In genomic region chr4:173125216-173125812, GRCh38 we compare ENCODE assay signal across 2 cellular contexts.
A peak's percentile ranks its signal among the peaks of the same experiment; 100 is the strongest.
TF ChIP-seq lines count a peak whose summit lies in the region.

No MANE protein-coding gene starts in this region.

TF ChIP-seq in PFSK-1, 5 proteins besides CTCF, POLR2A, EP300 and RAD21 (continued from another document):
- no peak for TF ChIP-seq FOXP2 (optimal IDR thresholded peaks at IDR 0.05; ENCODE audit: borderline replicate concordance, extremely low read depth, extremely low read length, insufficient read depth)

TF ChIP-seq in K562, 482 proteins besides CTCF, POLR2A, EP300 and RAD21 (continued from another document):
- TF ChIP-seq AFF1 (IDR thresholded peaks at IDR 0.05; ENCODE audit: low read depth in 1 of 2, partially characterized antibody in 2 of 2) (no peak), BRF1 (IDR thresholded peaks at IDR 0.05; ENCODE audit: borderline replicate concordance, extremely low read depth, insufficient read length) (no peak), ZNF431 (CRISPR knock-in tag; IDR thresholded peaks at IDR 0.05) (no peak), L3MBTL2 (IDR thresholded peaks at IDR 0.05) (0 out of 2 replicates have a peak, but pooled peaks have one; percentile 19), MBD1 (CRISPR knock-in tag; IDR thresholded peaks at IDR 0.05) (no peak), CC2D1A (IDR thresholded peaks at IDR 0.05) (no peak), ZNF551 (CRISPR knock-in tag; IDR thresholded peaks at IDR 0.05) (no peak), SIN3A (IDR thresholded peaks at IDR 0.05; ENCODE audit: borderline replicate concordance in 2 of 2, control insufficient read depth in 1 of 2, low read depth in 2 of 2, low read length in 2 of 2) (no peak), ZNF395 (CRISPR knock-in tag; IDR thresholded peaks at IDR 0.05) (no peak), DPF2 (IDR thresholded peaks at IDR 0.05) (peak; percentile 45), NFIX (CRISPR knock-in tag; IDR thresholded peaks at IDR 0.05; ENCODE audit: low read depth) (no peak), PRMT5 (CRISPR knock-in tag; IDR thresholded peaks at IDR 0.05) (no peak), SIX5 (IDR thresholded peaks at IDR 0.05; ENCODE audit: borderline replicate concordance in 1 of 2, insufficient read depth in 1 of 2, low read depth in 1 of 2, low read length in 2 of 2) (no peak), TBL1XR1 (IDR thresholded peaks at IDR 0.05; ENCODE audit: low read length in 2 of 2) (no peak), CCNT2 (IDR thresholded peaks at IDR 0.05; ENCODE audit: borderline replicate concordance, extremely low read depth, insufficient read length, low read depth, low read length) (no peak), CBFA2T3 (IDR thresholded peaks at IDR 0.05) (no peak), RBM14 (IDR thresholded peaks at IDR 0.05; ENCODE audit: borderline replicate concordance, insufficient read depth, low read depth, low read length) (no peak), POU5F1 (IDR thresholded peaks at IDR 0.05; ENCODE audit: borderline replicate concordance, low read depth, low read length, partially characterized antibody) (no peak)
- TF ChIP-seq, protein P1, sequence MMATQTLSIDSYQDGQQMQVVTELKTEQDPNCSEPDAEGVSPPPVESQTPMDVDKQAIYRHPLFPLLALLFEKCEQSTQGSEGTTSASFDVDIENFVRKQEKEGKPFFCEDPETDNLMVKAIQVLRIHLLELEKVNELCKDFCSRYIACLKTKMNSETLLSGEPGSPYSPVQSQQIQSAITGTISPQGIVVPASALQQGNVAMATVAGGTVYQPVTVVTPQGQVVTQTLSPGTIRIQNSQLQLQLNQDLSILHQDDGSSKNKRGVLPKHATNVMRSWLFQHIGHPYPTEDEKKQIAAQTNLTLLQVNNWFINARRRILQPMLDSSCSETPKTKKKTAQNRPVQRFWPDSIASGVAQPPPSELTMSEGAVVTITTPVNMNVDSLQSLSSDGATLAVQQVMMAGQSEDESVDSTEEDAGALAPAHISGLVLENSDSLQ (IDR thresholded peaks at IDR 0.05): peak; percentile 36
- TF ChIP-seq, protein P2, sequence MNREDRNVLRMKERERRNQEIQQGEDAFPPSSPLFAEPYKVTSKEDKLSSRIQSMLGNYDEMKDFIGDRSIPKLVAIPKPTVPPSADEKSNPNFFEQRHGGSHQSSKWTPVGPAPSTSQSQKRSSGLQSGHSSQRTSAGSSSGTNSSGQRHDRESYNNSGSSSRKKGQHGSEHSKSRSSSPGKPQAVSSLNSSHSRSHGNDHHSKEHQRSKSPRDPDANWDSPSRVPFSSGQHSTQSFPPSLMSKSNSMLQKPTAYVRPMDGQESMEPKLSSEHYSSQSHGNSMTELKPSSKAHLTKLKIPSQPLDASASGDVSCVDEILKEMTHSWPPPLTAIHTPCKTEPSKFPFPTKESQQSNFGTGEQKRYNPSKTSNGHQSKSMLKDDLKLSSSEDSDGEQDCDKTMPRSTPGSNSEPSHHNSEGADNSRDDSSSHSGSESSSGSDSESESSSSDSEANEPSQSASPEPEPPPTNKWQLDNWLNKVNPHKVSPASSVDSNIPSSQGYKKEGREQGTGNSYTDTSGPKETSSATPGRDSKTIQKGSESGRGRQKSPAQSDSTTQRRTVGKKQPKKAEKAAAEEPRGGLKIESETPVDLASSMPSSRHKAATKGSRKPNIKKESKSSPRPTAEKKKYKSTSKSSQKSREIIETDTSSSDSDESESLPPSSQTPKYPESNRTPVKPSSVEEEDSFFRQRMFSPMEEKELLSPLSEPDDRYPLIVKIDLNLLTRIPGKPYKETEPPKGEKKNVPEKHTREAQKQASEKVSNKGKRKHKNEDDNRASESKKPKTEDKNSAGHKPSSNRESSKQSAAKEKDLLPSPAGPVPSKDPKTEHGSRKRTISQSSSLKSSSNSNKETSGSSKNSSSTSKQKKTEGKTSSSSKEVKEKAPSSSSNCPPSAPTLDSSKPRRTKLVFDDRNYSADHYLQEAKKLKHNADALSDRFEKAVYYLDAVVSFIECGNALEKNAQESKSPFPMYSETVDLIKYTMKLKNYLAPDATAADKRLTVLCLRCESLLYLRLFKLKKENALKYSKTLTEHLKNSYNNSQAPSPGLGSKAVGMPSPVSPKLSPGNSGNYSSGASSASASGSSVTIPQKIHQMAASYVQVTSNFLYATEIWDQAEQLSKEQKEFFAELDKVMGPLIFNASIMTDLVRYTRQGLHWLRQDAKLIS (CRISPR knock-in tag; IDR thresholded peaks at IDR 0.05): no peak
- TF ChIP-seq, protein P3, sequence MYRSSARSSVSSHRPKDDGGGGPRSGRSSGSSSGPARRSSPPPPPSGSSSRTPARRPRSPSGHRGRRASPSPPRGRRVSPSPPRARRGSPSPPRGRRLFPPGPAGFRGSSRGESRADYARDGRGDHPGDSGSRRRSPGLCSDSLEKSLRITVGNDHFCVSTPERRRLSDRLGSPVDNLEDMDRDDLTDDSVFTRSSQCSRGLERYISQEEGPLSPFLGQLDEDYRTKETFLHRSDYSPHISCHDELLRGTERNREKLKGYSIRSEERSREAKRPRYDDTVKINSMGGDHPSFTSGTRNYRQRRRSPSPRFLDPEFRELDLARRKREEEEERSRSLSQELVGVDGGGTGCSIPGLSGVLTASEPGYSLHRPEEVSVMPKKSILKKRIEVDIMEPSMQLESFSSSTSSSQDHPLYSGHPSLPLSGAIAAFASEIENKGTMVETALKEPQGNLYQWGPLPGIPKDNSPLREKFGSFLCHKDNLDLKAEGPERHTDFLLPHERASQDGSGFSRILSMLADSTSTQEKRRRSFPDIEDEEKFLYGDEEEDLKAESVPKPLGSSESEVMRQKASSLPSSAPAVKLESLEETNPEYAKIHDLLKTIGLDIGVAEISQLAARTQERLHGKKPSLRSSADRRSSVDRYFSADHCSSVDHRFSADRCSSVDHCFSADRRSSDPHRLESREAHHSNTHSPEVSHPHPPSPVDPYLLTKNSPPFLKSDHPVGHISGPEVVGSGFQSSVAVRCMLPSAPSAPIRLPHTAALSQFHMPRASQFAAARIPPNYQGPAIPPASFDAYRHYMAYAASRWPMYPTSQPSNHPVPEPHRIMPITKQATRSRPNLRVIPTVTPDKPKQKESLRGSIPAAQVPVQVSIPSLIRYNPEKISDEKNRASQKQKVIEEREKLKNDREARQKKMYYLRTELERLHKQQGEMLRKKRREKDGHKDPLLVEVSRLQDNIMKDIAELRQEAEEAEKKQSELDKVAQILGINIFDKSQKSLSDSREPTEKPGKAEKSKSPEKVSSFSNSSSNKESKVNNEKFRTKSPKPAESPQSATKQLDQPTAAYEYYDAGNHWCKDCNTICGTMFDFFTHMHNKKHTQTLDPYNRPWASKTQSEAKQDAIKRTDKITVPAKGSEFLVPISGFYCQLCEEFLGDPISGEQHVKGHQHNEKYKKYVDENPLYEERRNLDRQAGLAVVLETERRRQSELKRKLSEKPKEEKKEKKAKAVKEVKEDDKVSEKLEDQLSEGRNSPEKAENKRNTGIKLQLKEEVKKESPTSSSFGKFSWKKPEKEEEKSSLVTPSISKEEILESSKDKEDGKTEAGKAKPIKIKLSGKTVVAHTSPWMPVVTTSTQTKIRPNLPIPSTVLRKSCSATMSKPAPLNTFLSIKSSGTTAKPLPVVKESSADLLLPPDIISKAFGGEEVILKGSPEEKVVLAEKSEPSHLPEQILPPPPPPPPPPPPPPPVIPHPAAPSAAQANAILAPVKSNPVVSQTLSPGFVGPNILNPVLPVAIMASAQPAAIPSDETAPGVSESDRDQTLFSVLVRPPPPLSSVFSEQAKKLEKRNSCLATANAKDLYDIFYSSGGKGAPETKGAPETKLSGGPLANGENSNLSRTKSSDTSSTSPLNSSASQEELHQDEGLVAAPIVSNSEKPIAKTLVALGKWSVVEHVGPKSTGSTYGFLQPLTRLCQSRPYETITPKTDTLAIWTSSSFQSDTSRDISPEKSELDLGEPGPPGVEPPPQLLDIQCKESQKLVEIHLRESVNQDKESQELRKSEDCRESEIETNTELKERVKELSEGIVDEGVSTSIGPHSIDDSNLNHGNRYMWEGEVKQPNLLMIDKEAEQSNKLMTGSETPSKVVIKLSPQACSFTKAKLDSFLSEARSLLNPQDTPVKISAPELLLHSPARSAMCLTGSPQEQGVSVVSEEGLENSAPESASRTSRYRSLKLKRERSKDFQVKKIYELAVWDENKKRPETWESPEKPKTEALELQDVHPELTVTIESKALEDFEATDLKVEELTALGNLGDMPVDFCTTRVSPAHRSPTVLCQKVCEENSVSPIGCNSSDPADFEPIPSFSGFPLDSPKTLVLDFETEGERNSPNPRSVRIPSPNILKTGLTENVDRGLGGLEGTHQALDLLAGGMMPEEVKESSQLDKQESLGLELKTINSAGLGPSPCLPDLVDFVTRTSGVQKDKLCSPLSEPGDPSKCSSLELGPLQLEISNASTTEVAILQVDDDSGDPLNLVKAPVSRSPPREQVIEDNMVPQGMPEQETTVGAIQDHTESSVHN (IDR thresholded peaks at IDR 0.05; ENCODE audit: borderline replicate concordance in 1 of 2, low read depth in 1 of 2): no peak
